Comparison of ENCODE assay signal across 8 cellular contexts in the genomic region with DNA sequence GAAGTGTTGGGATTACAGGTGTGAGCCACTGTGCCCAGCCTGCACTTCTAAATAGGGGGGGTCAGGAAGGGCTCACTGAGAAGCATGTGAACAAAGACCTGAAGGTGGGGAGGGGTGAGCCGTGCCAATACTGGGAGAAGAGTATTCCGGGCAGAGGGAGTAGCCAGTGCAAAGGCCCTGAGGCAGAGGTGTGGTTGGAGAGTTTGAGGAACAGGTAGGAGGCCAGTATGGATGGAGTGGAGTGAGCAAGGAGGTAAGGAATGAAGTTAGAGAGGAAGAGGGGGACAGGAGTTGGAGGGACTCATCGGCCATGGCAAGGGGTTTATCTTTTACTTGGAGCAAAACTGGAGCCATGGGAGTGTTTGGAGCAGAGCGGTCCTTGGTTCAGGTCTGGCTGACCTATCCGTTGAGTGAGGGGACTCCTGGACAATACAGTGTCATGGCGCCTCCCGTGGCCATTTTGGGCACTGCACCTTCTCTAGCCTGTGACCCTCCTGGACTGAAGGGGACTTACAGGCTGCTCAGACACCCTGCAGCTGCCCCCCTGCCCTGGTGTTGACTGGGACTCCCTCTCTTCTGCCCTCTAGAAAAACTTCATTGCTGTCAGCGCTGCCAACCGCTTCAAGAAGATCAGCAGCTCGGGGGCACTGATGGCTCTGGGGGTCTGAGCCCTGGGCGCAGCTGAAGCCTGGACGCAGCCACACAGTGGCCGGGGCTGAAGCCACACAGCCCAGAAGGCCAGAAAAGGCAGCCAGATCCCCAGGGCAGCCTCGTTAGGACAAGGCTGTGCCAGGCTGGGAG. TPM values are rescaled to one million over a fixed set of nuclear protein-coding genes. Genes with fewer than 3 reads are reported as not detected.
DNase-seq lines count a peak whose midpoint lies in the region; ATAC-seq, FAIRE-seq and TF ChIP-seq lines count a peak whose summit lies in the region.

No MANE protein-coding gene starts in this region.

- H4K20me1 ChIP-seq in astrocyte (ENCODE audit: insufficient read depth, low read length) (no peaks in the 10 kb centered on the region), keratinocyte (ENCODE audit: control insufficient read depth, extremely low read depth, insufficient read depth, low read length) (no peaks in the 10 kb centered on the region)

- ATAC-seq in T-cell (replicated peaks in 1 of 4), result no peak
- no peak for ATAC-seq in GM19397 (IDR thresholded peaks at IDR 0.05; ENCODE audit: unreplicated experiment)
- no peak for ATAC-seq in GM21619 (IDR thresholded peaks at IDR 0.05; ENCODE audit: unreplicated experiment)

- H3K4me1 Mint-ChIP-seq in CD14-positive monocyte, result no peaks in the 10 kb centered on the region
- H3K4me1 Mint-ChIP-seq in T-cell, result peaks cover 0 to 11% (median 5%) of the 10 kb centered on the region in 3 donors
- H3K4me1 Mint-ChIP-seq in astrocyte (ENCODE audit: low read depth, unreplicated experiment), result peaks cover 24% of the 10 kb centered on the region

- H3K27me3 Mint-ChIP-seq in CD14-positive monocyte (ENCODE audit: low read depth in 3 of 3), result peaks cover 17 to 42% (median 34%) of the 10 kb centered on the region in 3 donors
- H3K27me3 Mint-ChIP-seq in T-cell, result no peaks in the 10 kb centered on the region
- H3K27me3 Mint-ChIP-seq in astrocyte (ENCODE audit: low read depth, unreplicated experiment), result peaks cover 36% of the 10 kb centered on the region

- H3K27me3 ChIP-seq in H7 (ENCODE audit: control insufficient read depth, insufficient read depth, low read length) (no peaks in the 10 kb centered on the region), astrocyte (ENCODE audit: insufficient read depth, low read length) (no peaks in the 10 kb centered on the region), keratinocyte (ENCODE audit: control insufficient read depth, extremely low read depth, insufficient read depth, low read length) (peaks cover 25% of the 10 kb centered on the region)

- no peak overlapping the region for H3K4me2 ChIP-seq in astrocyte (ENCODE audit: low read length)
- H3K4me2 ChIP-seq in keratinocyte (ENCODE audit: control insufficient read depth, extremely low read depth, insufficient read depth, low read depth, low read length), result no peak overlapping the region

- H3K4me1 ChIP-seq in astrocyte (ENCODE audit: insufficient read depth, low read length) (peaks cover 32% of the 10 kb centered on the region), keratinocyte (ENCODE audit: control insufficient read depth, extremely low read depth, insufficient read depth, low read length) (peaks cover 9% of the 10 kb centered on the region)

- H3K9ac ChIP-seq in astrocyte (ENCODE audit: low read length) (no peak overlapping the region), keratinocyte (ENCODE audit: control insufficient read depth, extremely low read depth, insufficient read depth, low read length) (no peak overlapping the region)

- intact Hi-C loops in CD14-positive monocyte (cut with micrococcal nuclease), result no loop called here

- H3K79me2 ChIP-seq in astrocyte (ENCODE audit: insufficient read depth, low read length), result no peaks in the 10 kb centered on the region
- no peaks in the 10 kb centered on the region for H3K79me2 ChIP-seq in keratinocyte (ENCODE audit: control insufficient read depth, insufficient read depth, low read length)

- peaks cover 3% of the 10 kb centered on the region for H3K9me1 ChIP-seq in keratinocyte (ENCODE audit: control insufficient read depth, extremely low read depth, insufficient read depth, low read length)

- CTCF ChIA-PET in T-cell (lab: Charles Lee), result interaction anchor here in 1 of 2 donors (0.5 to 0.6 kb wide), 2 partner anchors 20 to 671 kb away, joined by 3 read pairs; no protein-coding TSS in a partner anchor

- FAIRE-seq in astrocyte (lab: Jason Lieb, UNC), result no peak
- no peak for FAIRE-seq in keratinocyte (lab: Jason Lieb, UNC)

- no peaks in the 10 kb centered on the region for H3K36me3 ChIP-seq in H7 (replicated peaks; ENCODE audit: control insufficient read depth, insufficient read depth, low read length)
- H3K36me3 ChIP-seq in astrocyte (ENCODE audit: insufficient read depth, low read length), result no peaks in the 10 kb centered on the region
- no peaks in the 10 kb centered on the region for H3K36me3 ChIP-seq in keratinocyte (ENCODE audit: control insufficient read depth in 2 of 2, extremely low read depth in 1 of 2, insufficient read depth in 2 of 2, low read length in 2 of 2)

- H2AFZ ChIP-seq in astrocyte (ENCODE audit: low read depth, low read length), result no peak overlapping the region
- no peak overlapping the region for H2AFZ ChIP-seq in keratinocyte (ENCODE audit: control insufficient read depth, low read length)

- H3K9me3 ChIP-seq in astrocyte (ENCODE audit: insufficient read depth, low read depth, low read length) (no peaks in the 10 kb centered on the region), keratinocyte (ENCODE audit: control insufficient read depth, low read depth, low read length) (no peaks in the 10 kb centered on the region)

- TF ChIP-seq CTCF in CD14-positive monocyte (IDR thresholded peaks at IDR 0.05), result peak; percentile 99
- peak; percentile 75 for TF ChIP-seq CTCF in astrocyte (IDR thresholded peaks at IDR 0.05; ENCODE audit: insufficient read depth, low read depth, low read length)
- TF ChIP-seq CTCF in keratinocyte (optimal IDR thresholded peaks at IDR 0.05 in 1 of 3, IDR thresholded peaks at IDR 0.05 in 1 of 3, conservative IDR thresholded peaks at IDR 0.05 in 1 of 3; ENCODE audit: extremely low read depth in 1 of 3, insufficient read depth in 2 of 3, low read length in 3 of 3), result peak; percentile 83 to 89 (median 88)

- H3K4me3 ChIP-seq in H7 (ENCODE audit: insufficient read depth, low read depth, low read length), result no peak overlapping the region
- H3K4me3 ChIP-seq in astrocyte (ENCODE audit: insufficient read depth, low read depth, low read length), result no peak overlapping the region
- no peak overlapping the region for H3K4me3 ChIP-seq in keratinocyte (ENCODE audit: control insufficient read depth in 2 of 3, extremely low read depth in 1 of 3, insufficient read depth in 2 of 3, low read depth in 1 of 3, low read length in 3 of 3)

- POLR2A ChIA-PET in T-cell (lab: Charles Lee), result no interaction called here

- peak overlapping the region in 1 of 2 donors; percentile 35 for H3K4me3 Mint-ChIP-seq in CD14-positive monocyte
- no peak overlapping the region for H3K4me3 Mint-ChIP-seq in T-cell
- H3K4me3 Mint-ChIP-seq in astrocyte (ENCODE audit: unreplicated experiment), result no peak overlapping the region

- H3K27ac ChIP-seq in astrocyte (ENCODE audit: low read depth, low read length), result no peak overlapping the region
- H3K27ac ChIP-seq in keratinocyte (ENCODE audit: control insufficient read depth, insufficient read depth, low read length), result no peak overlapping the region

- H3K9me3 Mint-ChIP-seq in CD14-positive monocyte (peaks cover 0 to 2% (median 0%) of the 10 kb centered on the region in 7 donors), T-cell (no peaks in the 10 kb centered on the region), astrocyte (ENCODE audit: unreplicated experiment) (no peaks in the 10 kb centered on the region)

- DNase-seq in CD14-positive monocyte (ENCODE audit: low spot score), result no peak
- peak; percentile 99 for DNase-seq in H7
- peak in 25 of 34 experiments; percentile 6 to 56 (median 41) for DNase-seq in T-cell
- DNase-seq in astrocyte (ENCODE audit: low read depth), result no peak
- no peak for DNase-seq in keratinocyte (ENCODE audit: low read depth, low spot score)
- peak; percentile 18 to 35 (median 27) for DNase-seq in stimulated activated CD4-positive, alpha-beta T cell treated with anti-CD3 and anti-CD28 coated beads, TNF-alpha, amount 100 ng/mL, for 4 hours (ENCODE audit: low read depth in 3 of 3)

- H3K36me3 Mint-ChIP-seq in CD14-positive monocyte (peaks cover 0 to 2% of the 10 kb centered on the region in 2 donors), T-cell (no peaks in the 10 kb centered on the region), astrocyte (ENCODE audit: low read depth, unreplicated experiment) (peaks cover 16% of the 10 kb centered on the region)

- dilution Hi-C loops in keratinocyte (cut with MboI; ENCODE audit: extremely low pct_ligation_motif_present, low sequenced_read_pairs), result no loop called here

- H3K27ac Mint-ChIP-seq in CD14-positive monocyte (peak overlapping the region in 2 of 7 donors; percentile 32 to 61), T-cell (no peak overlapping the region), astrocyte (ENCODE audit: unreplicated experiment) (peak overlapping the region; percentile 71)

RNA-seq across cellular contexts. Expression of gene FOXS1, which starts 12.1 kb away (rescaled TPM):
- polyA plus RNA-seq in CD14-positive monocyte (not detected), keratinocyte (not detected in 3 replicates)
- total RNA-seq in H7 (2014; rRNA removed; shearing (Covaris generic)), result 0.38 TPM in 1 of 2 replicates, not detected in the other
- total RNA-seq in T-cell (not detected), astrocyte (26.0 and 37.1 TPM in 2 replicates)
- not detected for polyA plus RNA-seq in keratinocyte (2011; ENCODE audit: low read depth)
- polyA plus RNA-seq in keratinocyte (2011; cell fraction: cytosol; rRNA removed), result not detected in 2 replicates
- not detected in 2 replicates for polyA plus RNA-seq in keratinocyte (2011; cell fraction: nucleus; rRNA removed)
- polyA plus RNA-seq in keratinocyte (2012; ENCODE audit: low replicate concordance), result not detected in 2 replicates
- polyA minus RNA-seq in keratinocyte, result not detected in 3 replicates
- polyA minus RNA-seq in keratinocyte (2011; cell fraction: cytosol; rRNA and poly(A)+ RNA removed), result not detected
- not detected in 2 replicates for polyA minus RNA-seq in keratinocyte (2011; cell fraction: nucleus; rRNA and poly(A)+ RNA removed)

RNA-seq across cellular contexts. Expression of gene MYLK2, which starts 14.2 kb away (rescaled TPM):
- polyA plus RNA-seq in CD14-positive monocyte (not detected), keratinocyte (0.02 to 0.05 TPM in 2 of 3 replicates, not detected in the other)
- total RNA-seq in H7 (2014; rRNA removed; shearing (Covaris generic)), result 0.21 TPM in 1 of 2 replicates, not detected in the other
- total RNA-seq in T-cell (not detected), astrocyte (2.1 and 3.1 TPM in 2 replicates)
- polyA plus RNA-seq in keratinocyte (2011; ENCODE audit: low read depth), result not detected
- polyA plus RNA-seq in keratinocyte (2011; cell fraction: cytosol; rRNA removed), result not detected in 2 replicates
- 0.06 and 0.07 TPM in 2 replicates for polyA plus RNA-seq in keratinocyte (2011; cell fraction: nucleus; rRNA removed)
- polyA plus RNA-seq in keratinocyte (2012; ENCODE audit: low replicate concordance), result 0.07 TPM in 1 of 2 replicates, not detected in the other
- not detected in 3 replicates for polyA minus RNA-seq in keratinocyte
- not detected for polyA minus RNA-seq in keratinocyte (2011; cell fraction: cytosol; rRNA and poly(A)+ RNA removed)
- polyA minus RNA-seq in keratinocyte (2011; cell fraction: nucleus; rRNA and poly(A)+ RNA removed), result 0.31 TPM in 1 of 2 replicates, not detected in the other

RNA-seq across cellular contexts. Expression of gene DUSP15, which starts 37.0 kb away (rescaled TPM):
- polyA plus RNA-seq in CD14-positive monocyte (not detected), keratinocyte (not detected in 3 replicates)
- 1.5 and 2.5 TPM in 2 replicates for total RNA-seq in H7 (2014; rRNA removed; shearing (Covaris generic))
- total RNA-seq in T-cell (not detected), astrocyte (1.2 and 3.1 TPM in 2 replicates)
- polyA plus RNA-seq in keratinocyte (2011; ENCODE audit: low read depth), result not detected
- not detected in 2 replicates for polyA plus RNA-seq in keratinocyte (2011; cell fraction: cytosol; rRNA removed)
- not detected in 2 replicates for polyA plus RNA-seq in keratinocyte (2011; cell fraction: nucleus; rRNA removed)
- polyA plus RNA-seq in keratinocyte (2012; ENCODE audit: low replicate concordance), result 0.21 TPM in 1 of 2 replicates, not detected in the other
- polyA minus RNA-seq in keratinocyte, result not detected in 3 replicates
- polyA minus RNA-seq in keratinocyte (2011; cell fraction: cytosol; rRNA and poly(A)+ RNA removed), result not detected
- polyA minus RNA-seq in keratinocyte (2011; cell fraction: nucleus; rRNA and poly(A)+ RNA removed), result not detected in 2 replicates

RNA-seq across cellular contexts. Expression of gene TTLL9, which starts 37.1 kb away (rescaled TPM):
- polyA plus RNA-seq in CD14-positive monocyte, result not detected
- total RNA-seq in H7 (2014; rRNA removed; shearing (Covaris generic)), result 0.14 TPM in 1 of 2 replicates, not detected in the other
- under 1 TPM in 1 of 5 donors, not detected in 4; 0.16 TPM for total RNA-seq in T-cell
- 0.34 and 0.41 TPM in 2 replicates for total RNA-seq in astrocyte
- polyA plus RNA-seq in keratinocyte, result 0.10 to 0.13 TPM in 2 of 3 replicates, not detected in the other
- polyA plus RNA-seq in keratinocyte (2011; ENCODE audit: low read depth), result not detected
- 0.05 and 0.09 TPM in 2 replicates for polyA plus RNA-seq in keratinocyte (2011; cell fraction: cytosol; rRNA removed)
- polyA plus RNA-seq in keratinocyte (2011; cell fraction: nucleus; rRNA removed), result 0.31 and 0.32 TPM in 2 replicates
- polyA plus RNA-seq in keratinocyte (2012; ENCODE audit: low replicate concordance), result 0.05 and 0.08 TPM in 2 replicates
- not detected in 3 replicates for polyA minus RNA-seq in keratinocyte
- not detected for polyA minus RNA-seq in keratinocyte (2011; cell fraction: cytosol; rRNA and poly(A)+ RNA removed)
- not detected in 2 replicates for polyA minus RNA-seq in keratinocyte (2011; cell fraction: nucleus; rRNA and poly(A)+ RNA removed)

Comparison
In these comparisons a context has a peak if more than half of its experiments do, and no peak if none do; other contexts are left out.
1. DNase-seq: peak in H7 (single experiment), T-cell (25 of 34) and stimulated activated CD4-positive, alpha-beta T cell treated with anti-CD3 and anti-CD28 coated beads, TNF-alpha, amount 100 ng/mL, for 4 hours (3 of 3); none in CD14-positive monocyte (single experiment), astrocyte (single experiment) and keratinocyte (single experiment).
2. RNA of gene FOXS1, which starts 12.1 kb away (total RNA-seq): 26.0 to 37.1 TPM in astrocyte; 0.38 TPM in H7 and not detected in T-cell; every median in the first group is over 10 times any median in the second.
3. Peak in every context shown above with its lines, with median percentiles within 50 percentile points of each other: CTCF ChIP-seq.